In genomic region chr15:90932660-90932991, GRCh38 we compare ENCODE assay signal across 8 cellular contexts. TPM values are rescaled to one million over a fixed set of nuclear protein-coding genes. Genes with fewer than 3 reads are reported as not detected.
DNase-seq lines count a peak whose midpoint lies in the region; ATAC-seq, FAIRE-seq and TF ChIP-seq lines count a peak whose summit lies in the region.

No MANE protein-coding gene starts in this region.

- peak overlapping the region; percentile 85 for H3K27ac ChIP-seq in angular gyrus (ENCODE audit: low read depth, low read length)
- H3K27ac ChIP-seq in mesenchymal stem cell (ENCODE audit: low read length, poor library complexity, severe bottlenecking) = no peak overlapping the region
- H3K27ac ChIP-seq in thyroid gland = peak overlapping the region; percentile 68 to 97 (median 86)

- H4K8ac ChIP-seq in mesenchymal stem cell (ENCODE audit: low read length) = no peak overlapping the region

- no peak for TF ChIP-seq CTCF in thyroid gland (IDR thresholded peaks at IDR 0.05)

- peaks cover 18% of the 10 kb centered on the region for H3K79me1 ChIP-seq in mesenchymal stem cell (replicated peaks; ENCODE audit: low read length, poor library complexity, severe bottlenecking)

- H3K36me3 Mint-ChIP-seq in activated T-cell treated with anti-CD3 and anti-CD28 coated beads, Interleukin-2, amount 50 U/mL, for 24 hours (ENCODE audit: low read depth) = peaks cover 41% of the 10 kb centered on the region

- no peak overlapping the region for H3K23ac ChIP-seq in mesenchymal stem cell (ENCODE audit: low read length in 2 of 2)

- H2BK120ac ChIP-seq in mesenchymal stem cell (ENCODE audit: low read depth, low read length) = no peak overlapping the region

- no peaks in the 10 kb centered on the region for H3K9me3 Mint-ChIP-seq in activated T-cell treated with anti-CD3 and anti-CD28 coated beads, Interleukin-2, amount 50 U/mL, for 24 hours

- H3K4me1 ChIP-seq in mesenchymal stem cell (ENCODE audit: control insufficient read depth, insufficient read depth, low read depth, low read length) (peaks cover 22% of the 10 kb centered on the region), thyroid gland (peaks cover 23 to 45% of the 10 kb centered on the region in 2 donors)

- no peak overlapping the region for H2BK15ac ChIP-seq in mesenchymal stem cell (ENCODE audit: low read depth, poor library complexity, severe bottlenecking)

- H3K4me1 Mint-ChIP-seq in activated T-cell treated with anti-CD3 and anti-CD28 coated beads, Interleukin-2, amount 50 U/mL, for 24 hours (ENCODE audit: low read depth) = peaks cover 66% of the 10 kb centered on the region

- H3K9ac ChIP-seq in mesenchymal stem cell (ENCODE audit: low read length) = peak overlapping the region; percentile 93

- no peak for TF ChIP-seq POLR2A in thyroid gland (IDR thresholded peaks at IDR 0.05)

- H3K27ac Mint-ChIP-seq in activated T-cell treated with anti-CD3 and anti-CD28 coated beads, Interleukin-2, amount 50 U/mL, for 24 hours = peak overlapping the region; percentile 99

- H3K4me3 Mint-ChIP-seq in activated T-cell treated with anti-CD3 and anti-CD28 coated beads, Interleukin-2, amount 50 U/mL, for 24 hours = peak overlapping the region; percentile 97

- ATAC-seq in HG03571 (IDR thresholded peaks at IDR 0.05; ENCODE audit: unreplicated experiment) (no peak), GM21360 (IDR thresholded peaks at IDR 0.05; ENCODE audit: unreplicated experiment) (no peak)

- no peak for FAIRE-seq in GM19239 (lab: Jason Lieb, UNC)

- H3K18ac ChIP-seq in mesenchymal stem cell (ENCODE audit: low read depth in 1 of 2, low read length in 2 of 2) = no peak overlapping the region

- no peak overlapping the region for H3K4me2 ChIP-seq in mesenchymal stem cell (ENCODE audit: low read length, poor library complexity, severe bottlenecking)

- H3K14ac ChIP-seq in mesenchymal stem cell (ENCODE audit: low read length in 2 of 2) = no peak overlapping the region

- intact Hi-C loops in thyroid gland (cut with DNase I) = no loop called here

- no peak overlapping the region for H3K4ac ChIP-seq in mesenchymal stem cell (ENCODE audit: low read depth in 1 of 2, low read length in 2 of 2)

- no peak overlapping the region for H2AFZ ChIP-seq in mesenchymal stem cell (ENCODE audit: low read depth, low read length)

- no peak for DNase-seq in activated T-cell treated with anti-CD3 and anti-CD28 coated beads, Interleukin-2, amount 50 U/mL, for 24 hours
- DNase-seq in activated T-cell treated with anti-CD3 and anti-CD28 coated beads for 4 hours (no peak), mesenchymal stem cell (no peak), thyroid gland (no peak), GM19239 (ENCODE audit: insufficient read length, low spot score) (no peak)

- H2BK5ac ChIP-seq in mesenchymal stem cell (ENCODE audit: low read depth, low read length, poor library complexity, severe bottlenecking) = no peak overlapping the region

- H3K27me3 ChIP-seq in mesenchymal stem cell (ENCODE audit: control insufficient read depth in 1 of 2, insufficient read depth in 1 of 2, low read length in 2 of 2) (no peaks in the 10 kb centered on the region), thyroid gland (no peaks in the 10 kb centered on the region)

- no peaks in the 10 kb centered on the region for H3K27me3 Mint-ChIP-seq in activated T-cell treated with anti-CD3 and anti-CD28 coated beads, Interleukin-2, amount 50 U/mL, for 24 hours

- no peak overlapping the region for H4K91ac ChIP-seq in mesenchymal stem cell (ENCODE audit: low read length)

- H3K36me3 ChIP-seq in mesenchymal stem cell (ENCODE audit: control insufficient read depth in 1 of 2, insufficient read depth in 2 of 2, low read depth in 1 of 2, low read length in 2 of 2) (peaks cover 7 to 11% of the 10 kb centered on the region in 2 experiments), thyroid gland (no peaks in the 10 kb centered on the region)

- H3K9me3 ChIP-seq in mesenchymal stem cell (ENCODE audit: control insufficient read depth, low read length) (no peaks in the 10 kb centered on the region), thyroid gland (no peaks in the 10 kb centered on the region)

- H2BK12ac ChIP-seq in mesenchymal stem cell (ENCODE audit: low read length in 2 of 2) = no peak overlapping the region

- H2AK5ac ChIP-seq in mesenchymal stem cell (ENCODE audit: low read length, severe bottlenecking) = no peak overlapping the region

- H3K4me3 ChIP-seq in mesenchymal stem cell (ENCODE audit: insufficient read depth in 1 of 2, low read depth in 1 of 2, low read length in 2 of 2) = peak overlapping the region in 1 of 2 experiments; percentile 90
- peak overlapping the region in 1 of 3 donors; percentile 85 for H3K4me3 ChIP-seq in thyroid gland (replicated peaks in 1 of 3)

- WGBS in mesenchymal stem cell = 60% methylated on average over 2 of the region's 5 CpGs
- 19 to 34% methylated on average over 4 to 5 of the region's 5 CpGs for WGBS in thyroid gland, 2 donors

RNA-seq across cellular contexts. Expression of gene HDDC3, which starts 0.3 kb away (rescaled TPM):
- polyA plus RNA-seq in mesenchymal stem cell (2013, experiment 1 of 2) = 7.3 TPM
- polyA plus RNA-seq in mesenchymal stem cell (2013, experiment 2 of 2) = 7.2 TPM
- 10 to 100 TPM; 13.3 to 25.7 (median 18.0) TPM for total RNA-seq in thyroid gland

RNA-seq across cellular contexts. Expression of gene UNC45A, which starts 2.5 kb away (rescaled TPM):
- polyA plus RNA-seq in mesenchymal stem cell (2013, experiment 1 of 2) = 30.4 TPM
- polyA plus RNA-seq in mesenchymal stem cell (2013, experiment 2 of 2) = 28.6 TPM
- 10 to 100 TPM; 26.3 to 59.3 (median 43.9) TPM for total RNA-seq in thyroid gland

RNA-seq across cellular contexts. Expression of gene RCCD1, which starts 22.1 kb away (rescaled TPM):
- polyA plus RNA-seq in mesenchymal stem cell (2013, experiment 1 of 2) = 5.6 TPM
- 5.7 TPM for polyA plus RNA-seq in mesenchymal stem cell (2013, experiment 2 of 2)
- total RNA-seq in thyroid gland = 10 to 100 TPM in 2 of 4 donors, 1 to 10 TPM in 2; 7.6 to 15.2 (median 9.9) TPM

RNA-seq across cellular contexts. Expression of gene MAN2A2, which starts 29.5 kb away (rescaled TPM):
- 23.9 TPM for polyA plus RNA-seq in mesenchymal stem cell (2013, experiment 1 of 2)
- polyA plus RNA-seq in mesenchymal stem cell (2013, experiment 2 of 2) = 23.2 TPM
- total RNA-seq in thyroid gland = 100 to 1,000 TPM in 1 of 4 donors, 10 to 100 TPM in 3; 30.1 to 129 (median 58.9) TPM

RNA-seq across cellular contexts. Expression of gene FES, which starts 48.3 kb away (rescaled TPM):
- polyA plus RNA-seq in mesenchymal stem cell (2013, experiment 1 of 2) = 5.5 TPM
- polyA plus RNA-seq in mesenchymal stem cell (2013, experiment 2 of 2) = 5.3 TPM
- total RNA-seq in thyroid gland = 10 to 100 TPM; 34.1 to 44.5 (median 36.0) TPM
